Comparison of ENCODE assay signal across 10 cellular contexts in genomic region chr10:132482090-132482489, GRCh38. TPM values are rescaled to one million over a fixed set of nuclear protein-coding genes. Genes with fewer than 3 reads are reported as not detected.
A peak's percentile ranks its signal among the peaks of the same experiment; 100 is the strongest.
DNase-seq lines count a peak whose midpoint lies in the region; ATAC-seq, FAIRE-seq and TF ChIP-seq lines count a peak whose summit lies in the region.
"Had no signal": no experiment of that assay in that cellular context is flagged by ENCODE, and none has a peak within 500 bp of the region (broad histone marks: within the 10 kb centered on the region; RNA-seq: fewer than 3 reads in every experiment).

No MANE protein-coding gene starts in this region.

- H3K27ac Mint-ChIP-seq in activated CD4-positive, alpha-beta T cell treated with anti-CD3 and anti-CD28 coated beads for 36 hours = no peak overlapping the region
- H3K27ac Mint-ChIP-seq in activated CD4-positive, alpha-beta T cell treated with anti-CD3 and anti-CD28 coated beads, Interleukin-2, amount 10 ng/mL, durations not matched to agents 7 days and 5 days = no peak overlapping the region
- H3K27ac Mint-ChIP-seq in mesothelial cell of epicardium = peak overlapping the region; percentile 96
- no peak overlapping the region for H3K27ac Mint-ChIP-seq in endothelial cell (ENCODE audit: unreplicated experiment)
- no peak overlapping the region for H3K27ac Mint-ChIP-seq in CD14-positive monocyte

- H3K18ac ChIP-seq in H1 (ENCODE audit: extremely low read depth, low read length) = no peak overlapping the region

- H2BK120ac ChIP-seq in H1 (replicated peaks; ENCODE audit: low read depth, low read length) = no peak overlapping the region

- POLR2A ChIA-PET in activated CD4-positive, alpha-beta T cell treated with anti-CD3 and anti-CD28 coated beads for 36 hours (lab: Charles Lee) = no interaction called here
- POLR2A ChIA-PET in activated CD4-positive, alpha-beta T cell treated with anti-CD3 and anti-CD28 coated beads, Interleukin-2, amount 10 ng/mL, durations not matched to agents 7 days and 5 days (lab: Charles Lee) = no interaction called here
- POLR2A ChIA-PET in H1 (lab: Charles Lee; ENCODE audit: partially characterized antibody) = no interaction called here

- H3K4me1 Mint-ChIP-seq in activated CD4-positive, alpha-beta T cell treated with anti-CD3 and anti-CD28 coated beads for 36 hours = no peaks in the 10 kb centered on the region
- H3K4me1 Mint-ChIP-seq in activated CD4-positive, alpha-beta T cell treated with anti-CD3 and anti-CD28 coated beads, Interleukin-2, amount 10 ng/mL, durations not matched to agents 7 days and 5 days = no peaks in the 10 kb centered on the region
- H3K4me1 Mint-ChIP-seq in mesothelial cell of epicardium (peaks cover 21% of the 10 kb centered on the region), endothelial cell (ENCODE audit: unreplicated experiment) (peaks cover 4% of the 10 kb centered on the region), CD14-positive monocyte (no peaks in the 10 kb centered on the region)

- H3K9ac ChIP-seq in H1 (replicated peaks in 1 of 4; ENCODE audit: extremely low read depth in 1 of 4, low read depth in 3 of 4, low read length in 3 of 4) = no peak overlapping the region

- peak; percentile 7 for DNase-seq in activated CD4-positive, alpha-beta T cell treated with anti-CD3 and anti-CD28 coated beads for 36 hours
- DNase-seq in activated CD4-positive, alpha-beta T cell treated with anti-CD3 and anti-CD28 coated beads, Interleukin-2, amount 10 ng/mL, durations not matched to agents 7 days and 5 days = no peak
- DNase-seq in H1 (ENCODE audit: low read depth in 1 of 2, low spot score in 2 of 2) = no peak
- no peak for DNase-seq in mesothelial cell of epicardium (ENCODE audit: low spot score in 2 of 2, unreplicated experiment in 2 of 2)
- DNase-seq in NCI-H1436 (lab: John Stamatoyannopoulos, UW) = no peak
- no peak for DNase-seq in activated effector memory CD4-positive, alpha-beta T cell treated with anti-CD3 and anti-CD28 coated beads, Interleukin-2, amount 50 U/mL, for 16 hours
- DNase-seq in endothelial cell (ENCODE audit: low spot score) = no peak
- DNase-seq in CD14-positive monocyte (ENCODE audit: low spot score) = no peak
- DNase-seq: SHP77; stimulated activated CD4-positive, alpha-beta T cell treated with anti-CD3 and anti-CD28 coated beads, Interleukin-2, amount 100 ng/mL, for 24 hours had no signal

- H3K4me1 ChIP-seq in H1 (replicated peaks in 1 of 4; ENCODE audit: control insufficient read depth in 3 of 4, insufficient read depth in 4 of 4, low read length in 3 of 4) = peaks cover 0 to 5% (median under 1%) of the 10 kb centered on the region in 4 experiments; a peak in 3 of 7 replicates

- no peak overlapping the region for H4K5ac ChIP-seq in H1 (ENCODE audit: insufficient read length, low read depth, low read length)

- no peak overlapping the region for H3K56ac ChIP-seq in H1 (replicated peaks; ENCODE audit: insufficient read length, low read depth, low read length)

- H3K14ac ChIP-seq in H1 (ENCODE audit: insufficient read length) = no peak overlapping the region

- H4K91ac ChIP-seq in H1 (replicated peaks; ENCODE audit: insufficient read length, low read length) = no peak overlapping the region

- no peak overlapping the region for H3K4ac ChIP-seq in H1 (replicated peaks; ENCODE audit: insufficient read length, low read depth, low read length)

- no peak overlapping the region for H3K23ac ChIP-seq in H1 (ENCODE audit: insufficient read length)

- H3K4me2 ChIP-seq in H1 (ENCODE audit: insufficient read depth in 1 of 2, low read depth in 2 of 2, low read length in 2 of 2) = no peak overlapping the region

- WGBS in H1 (ENCODE audit: extremely low coverage in 1 of 2, insufficient coverage in 1 of 2, insufficient read length in 1 of 2, insufficient replicate concordance in 2 of 2, low coverage in 1 of 2, low lambda C conversion rate in 2 of 2, missing lambda C conversion rate in 1 of 2), 2 experiments = 87% methylated on average over 6 of the region's 6 CpGs; no CpG with 5 or more reads in 1 of the 2 experiments

- H4K8ac ChIP-seq in H1 (ENCODE audit: extremely low read depth, insufficient read depth, low read length) = no peak overlapping the region

- TF ChIP-seq CTCF in H1 (IDR thresholded peaks at IDR 0.05; ENCODE audit: control extremely low read depth in 1 of 3, insufficient read depth in 1 of 3, low read depth in 1 of 3, low read length in 3 of 3) (no peak), mesothelial cell of epicardium (IDR thresholded peaks at IDR 0.05; ENCODE audit: unreplicated experiment) (no peak), endothelial cell (IDR thresholded peaks at IDR 0.05; ENCODE audit: unreplicated experiment) (no peak), CD14-positive monocyte (IDR thresholded peaks at IDR 0.05) (no peak)

- no peaks in the 10 kb centered on the region for H3K9me3 ChIP-seq in H1 (ENCODE audit: insufficient read depth in 2 of 2, low read depth in 1 of 2, low read length in 1 of 2)

- H2AFZ ChIP-seq in H1 (ENCODE audit: low read length) = no peak overlapping the region

- CTCF ChIA-PET in activated CD4-positive, alpha-beta T cell treated with anti-CD3 and anti-CD28 coated beads for 36 hours (lab: Charles Lee) = no interaction called here
- CTCF ChIA-PET in activated CD4-positive, alpha-beta T cell treated with anti-CD3 and anti-CD28 coated beads, Interleukin-2, amount 10 ng/mL, durations not matched to agents 7 days and 5 days (lab: Charles Lee) = no interaction called here
- CTCF ChIA-PET in H1 (lab: Charles Lee; ENCODE audit: partially characterized antibody) = interaction anchor here (0.9 to 1.0 kb wide), 3 partner anchors 9 to 42 kb away, joined by 3 read pairs; no protein-coding TSS in a partner anchor

- intact Hi-C loops in activated CD4-positive, alpha-beta T cell treated with anti-CD3 and anti-CD28 coated beads for 36 hours (cut with DNase I, micrococcal nuclease) = no loop called here
- intact Hi-C loops in CD14-positive monocyte (cut with micrococcal nuclease) = no loop called here

- no peaks in the 10 kb centered on the region for H3K36me3 Mint-ChIP-seq in activated CD4-positive, alpha-beta T cell treated with anti-CD3 and anti-CD28 coated beads for 36 hours (ENCODE audit: low read depth)
- H3K36me3 Mint-ChIP-seq in activated CD4-positive, alpha-beta T cell treated with anti-CD3 and anti-CD28 coated beads, Interleukin-2, amount 10 ng/mL, durations not matched to agents 7 days and 5 days (ENCODE audit: low read depth) = no peaks in the 10 kb centered on the region
- H3K36me3 Mint-ChIP-seq in mesothelial cell of epicardium = peaks cover 4% of the 10 kb centered on the region
- H3K36me3 Mint-ChIP-seq in endothelial cell (ENCODE audit: low read depth, unreplicated experiment) = no peaks in the 10 kb centered on the region
- H3K36me3 Mint-ChIP-seq in CD14-positive monocyte = no peaks in the 10 kb centered on the region

- H3K23me2 ChIP-seq in H1 (ENCODE audit: low read depth, low read length) = no peaks in the 10 kb centered on the region

- TF ChIP-seq EP300 in H1 (IDR thresholded peaks at IDR 0.05; ENCODE audit: borderline replicate concordance in 1 of 2, low read depth in 2 of 2, low read length in 2 of 2) = no peak

- no peaks in the 10 kb centered on the region for H3K79me1 ChIP-seq in H1 (ENCODE audit: low read depth, low read length)

- H3K4me3 Mint-ChIP-seq in activated CD4-positive, alpha-beta T cell treated with anti-CD3 and anti-CD28 coated beads for 36 hours = no peak overlapping the region
- no peak overlapping the region for H3K4me3 Mint-ChIP-seq in activated CD4-positive, alpha-beta T cell treated with anti-CD3 and anti-CD28 coated beads, Interleukin-2, amount 10 ng/mL, durations not matched to agents 7 days and 5 days
- H3K4me3 Mint-ChIP-seq in mesothelial cell of epicardium = no peak overlapping the region
- no peak overlapping the region for H3K4me3 Mint-ChIP-seq in endothelial cell (ENCODE audit: unreplicated experiment)
- no peak overlapping the region for H3K4me3 Mint-ChIP-seq in CD14-positive monocyte

- TF ChIP-seq POLR2A in H1 (IDR thresholded peaks at IDR 0.05; ENCODE audit: control extremely low read depth in 1 of 2, low read depth in 2 of 2, low read length in 2 of 2) = no peak

- H2BK15ac ChIP-seq in H1 (ENCODE audit: low read length) = no peak overlapping the region

- H2BK5ac ChIP-seq in H1 (ENCODE audit: low read depth, low read length) = no peak overlapping the region

- H2AK5ac ChIP-seq in H1 (ENCODE audit: low read depth, low read length) = no peak overlapping the region

- no peak for TF ChIP-seq RAD21 in H1 (IDR thresholded peaks at IDR 0.05 in 1 of 2, conservative IDR thresholded peaks at IDR 0.05 in 1 of 2; ENCODE audit: low read depth in 2 of 2, low read length in 2 of 2)

- H4K20me1 ChIP-seq in H1 (replicated peaks in 1 of 2; ENCODE audit: control insufficient read depth in 1 of 2, insufficient read depth in 2 of 2, low read length in 2 of 2) = no peaks in the 10 kb centered on the region

- H3K79me2 ChIP-seq in H1 (ENCODE audit: control insufficient read depth in 1 of 2, insufficient read depth in 2 of 2, low read length in 2 of 2) = no peaks in the 10 kb centered on the region

- H2BK12ac ChIP-seq in H1 (ENCODE audit: low read depth, low read length) = no peak overlapping the region

- H3K9me3 Mint-ChIP-seq in activated CD4-positive, alpha-beta T cell treated with anti-CD3 and anti-CD28 coated beads for 36 hours (ENCODE audit: low read depth) = no peaks in the 10 kb centered on the region
- no peaks in the 10 kb centered on the region for H3K9me3 Mint-ChIP-seq in activated CD4-positive, alpha-beta T cell treated with anti-CD3 and anti-CD28 coated beads, Interleukin-2, amount 10 ng/mL, durations not matched to agents 7 days and 5 days
- H3K9me3 Mint-ChIP-seq in mesothelial cell of epicardium = no peaks in the 10 kb centered on the region
- no peaks in the 10 kb centered on the region for H3K9me3 Mint-ChIP-seq in endothelial cell (ENCODE audit: unreplicated experiment)
- H3K9me3 Mint-ChIP-seq in CD14-positive monocyte = no peaks in the 10 kb centered on the region

- no peak overlapping the region for H2BK20ac ChIP-seq in H1 (ENCODE audit: low read length)

- H3K27me3 Mint-ChIP-seq in activated CD4-positive, alpha-beta T cell treated with anti-CD3 and anti-CD28 coated beads for 36 hours = peaks cover 4% of the 10 kb centered on the region
- H3K27me3 Mint-ChIP-seq in activated CD4-positive, alpha-beta T cell treated with anti-CD3 and anti-CD28 coated beads, Interleukin-2, amount 10 ng/mL, durations not matched to agents 7 days and 5 days = peaks cover 7% of the 10 kb centered on the region
- H3K27me3 Mint-ChIP-seq in mesothelial cell of epicardium (ENCODE audit: low read depth) = no peaks in the 10 kb centered on the region
- H3K27me3 Mint-ChIP-seq in endothelial cell (ENCODE audit: unreplicated experiment) = peaks cover 6% of the 10 kb centered on the region
- peaks cover 4 to 16% (median 8%) of the 10 kb centered on the region in 3 donors for H3K27me3 Mint-ChIP-seq in CD14-positive monocyte (ENCODE audit: low read depth in 3 of 3)

- FAIRE-seq in H1 (lab: Jason Lieb, UNC) = no peak

- no peak overlapping the region for H3K27ac ChIP-seq in H1 (ENCODE audit: low read depth, low read length)

- no peak for ATAC-seq in activated CD4-positive, alpha-beta T cell treated with anti-CD3 and anti-CD28 coated beads for 36 hours

- H3K36me3 ChIP-seq in H1 (ENCODE audit: control insufficient read depth in 2 of 4, insufficient read depth in 4 of 4, low read length in 3 of 4) = no peaks in the 10 kb centered on the region

- peaks cover 0 to 4% (median 0%) of the 10 kb centered on the region in 4 experiments; a peak in 2 of 7 replicates for H3K27me3 ChIP-seq in H1 (replicated peaks in 1 of 4; ENCODE audit: control insufficient read depth in 3 of 4, extremely low read depth in 1 of 4, insufficient read depth in 3 of 4, low read length in 3 of 4)

- no peak overlapping the region for H3K4me3 ChIP-seq in H1 (ENCODE audit: extremely low read depth in 1 of 4, insufficient read depth in 2 of 4, low read depth in 3 of 4, low read length in 4 of 4)

RNA-seq across cellular contexts. Expression of gene INPP5A, which starts 55.5 kb away (rescaled TPM):
- total RNA-seq in activated CD4-positive, alpha-beta T cell treated with anti-CD3 and anti-CD28 coated beads for 36 hours = 1 to 10 TPM; 8.1 to 9.3 TPM
- 1 to 10 TPM; 9.1 to 9.9 TPM for total RNA-seq in activated CD4-positive, alpha-beta T cell treated with anti-CD3 and anti-CD28 coated beads, Interleukin-2, amount 10 ng/mL, durations not matched to agents 7 days and 5 days
- total RNA-seq in H1 (2021; fragmentation: NEBNext Ultra II Directional; extraction: Animal tissue kit (Norgen Biotek cat#: 25700)) = 25.5 and 27.5 TPM in 2 replicates
- polyA plus RNA-seq in H1 (2011; rRNA removed) (16.8 and 19.7 TPM in 2 replicates), CD14-positive monocyte (1 to 10 TPM in 1 of 2 donors, under 1 TPM in 1; 0.87 to 2.9 TPM)
- polyA plus RNA-seq in H1 (2011; cell fraction: cytosol; rRNA removed) = 15.9 TPM
- 12.0 TPM for polyA plus RNA-seq in H1 (2011; cell fraction: nucleus; rRNA removed)
- polyA plus RNA-seq in H1 (2012, experiment 1 of 2) = 16.0 to 19.8 TPM (median 18.0 TPM) in 4 replicates
- polyA plus RNA-seq in H1 (2012, experiment 2 of 2) = 19.3 TPM
- polyA plus RNA-seq in H1 (2013, experiment 1 of 2) = 15.4 TPM
- 14.7 TPM for polyA plus RNA-seq in H1 (2013, experiment 2 of 2)
- 21.6 and 22.1 TPM in 2 replicates for polyA minus RNA-seq in H1 (2011; rRNA and poly(A)+ RNA removed)
- polyA minus RNA-seq in H1 (2011; cell fraction: cytosol; rRNA and poly(A)+ RNA removed) = 12.3 TPM
- 12.1 TPM for polyA minus RNA-seq in H1 (2011; cell fraction: nucleus; rRNA and poly(A)+ RNA removed)
- total RNA-seq in mesothelial cell of epicardium (36.4 to 41.8 TPM (median 41.0 TPM) in 3 replicates), endothelial cell (ENCODE audit: unreplicated experiment) (45.2 TPM)
